In the genomic region with DNA sequence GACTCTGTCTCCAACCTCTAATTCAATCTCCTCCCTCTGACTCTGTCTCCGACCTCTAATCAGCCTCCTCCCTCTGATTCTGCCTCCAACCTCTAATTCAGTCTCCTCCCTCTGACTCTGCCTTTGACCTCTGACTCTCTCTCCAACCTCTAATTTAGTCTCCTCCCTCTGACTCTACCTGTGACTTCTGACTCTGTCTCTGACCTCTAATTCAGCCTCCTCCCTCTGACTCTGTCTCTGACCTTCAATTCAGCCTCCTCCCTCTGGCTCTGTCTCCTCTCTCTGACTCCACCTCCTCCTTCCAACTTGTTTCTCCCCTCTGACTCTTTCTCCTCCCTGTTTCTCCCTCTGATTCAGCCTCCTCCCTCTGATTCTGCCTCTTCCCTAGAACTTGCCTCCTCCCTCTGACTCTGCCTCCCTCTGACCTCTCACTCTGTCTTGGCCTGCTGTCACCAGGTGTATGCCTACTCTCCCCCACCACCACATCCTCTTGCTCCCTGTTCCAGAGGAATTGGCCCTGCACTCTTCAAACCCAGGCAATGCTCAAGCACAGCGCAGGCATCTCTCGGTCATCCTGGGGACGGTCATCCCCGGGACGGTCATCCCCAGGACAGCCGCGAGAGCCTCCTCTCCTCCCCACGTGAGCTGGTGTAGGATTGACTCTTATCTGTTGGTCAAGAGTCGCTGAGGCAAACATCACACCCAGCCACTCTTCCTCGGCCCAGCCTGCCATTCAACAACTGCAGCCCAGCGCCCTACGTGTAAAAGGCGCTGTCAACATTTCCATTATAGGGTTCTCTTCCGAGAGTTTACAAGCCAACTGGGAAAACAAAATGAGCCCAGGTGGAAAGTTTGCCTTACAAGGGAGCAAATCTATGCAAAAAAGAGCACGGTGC, we compare ENCODE assay signal across 17 cellular contexts.
DNase-seq lines count a peak whose midpoint lies in the region; ATAC-seq, FAIRE-seq and TF ChIP-seq lines count a peak whose summit lies in the region.
"Had no signal": no experiment of that assay in that cellular context is flagged by ENCODE, and none has a peak within 500 bp of the region (broad histone marks: within the 10 kb centered on the region; RNA-seq: fewer than 3 reads in every experiment).

No MANE protein-coding gene starts in this region.

- TF ChIP-seq EP300 in A549 (IDR thresholded peaks at IDR 0.05): no peak

- H3K4me3 ChIP-seq in A549: no peak overlapping the region
- H3K4me3 ChIP-seq: HAP-1, hepatocyte, pancreas, skin epidermis, transverse colon had no signal

- H3K27me3 Mint-ChIP-seq in brain: peaks cover 15% of the 10 kb centered on the region

- ATAC-seq in A549: no peak
- no peak for ATAC-seq in GM21381 (IDR thresholded peaks at IDR 0.05; ENCODE audit: unreplicated experiment)
- ATAC-seq in HG03342 (IDR thresholded peaks at IDR 0.05; ENCODE audit: unreplicated experiment): no peak
- ATAC-seq: CD8-positive, alpha-beta T cell; pancreas had no signal

- POLR2A ChIA-PET in A549 (lab: Yijun Ruan, JAX): no interaction called here

- H3K36me3 Mint-ChIP-seq in brain: no peaks in the 10 kb centered on the region
- H3K36me3 Mint-ChIP-seq: CD8-positive, alpha-beta T cell had no signal

- peak; percentile 74 for DNase-seq in NCI-H2107 treated with DMSO at 0.1 percent for 48 hours (lab: John Stamatoyannopoulos, UW; ENCODE audit: unreplicated experiment)
- DNase-seq in NCI-H2107 (lab: John Stamatoyannopoulos, UW): no peak
- DNase-seq in A549 (ENCODE audit: low read depth in 1 of 2, low spot score in 1 of 2): no peak
- DNase-seq in NCI-H1930 (lab: John Stamatoyannopoulos, UW): peak; percentile 53 to 84
- no peak for DNase-seq in AG08396 (ENCODE audit: low spot score)
- DNase-seq: CD8-positive, alpha-beta T cell; effector CD8-positive, alpha-beta T cell; IMR-90; pancreas; transverse colon had no signal

- no peak for TF ChIP-seq POLR2A in A549 (IDR thresholded peaks at IDR 0.05; ENCODE audit: low read length)

- no peak for FAIRE-seq in A549 (lab: Jason Lieb, UNC)
- FAIRE-seq: A204.1, pancreas had no signal

- H3K9me3 ChIP-seq in A549: no peaks in the 10 kb centered on the region
- H3K9me3 ChIP-seq: HAP-1, pancreas, transverse colon had no signal

- H3K4me1 ChIP-seq in A549: peaks cover 13% of the 10 kb centered on the region
- H3K4me1 ChIP-seq: HAP-1, transverse colon had no signal

- no peak overlapping the region for H3K27ac ChIP-seq in A549
- H3K27ac ChIP-seq: hepatocyte, pancreas, transverse colon had no signal

- no peak for TF ChIP-seq RAD21 in A549 (conservative IDR thresholded peaks at IDR 0.05 in 1 of 2, IDR thresholded peaks at IDR 0.05 in 1 of 2)

- TF ChIP-seq CTCF in A549 (IDR thresholded peaks at IDR 0.05) (no peak), brain (conservative IDR thresholded peaks at IDR 0.05) (no peak)

- CTCF ChIA-PET in A549 (lab: Yijun Ruan, JAX): interaction anchor here (1.8 kb wide), 1 partner anchor 13 kb away, joined by 5 read pairs; no protein-coding TSS in a partner anchor

- no peak overlapping the region for H3K4me2 ChIP-seq in A549
- H3K4me2 ChIP-seq: hepatocyte had no signal

- H3K9me3 Mint-ChIP-seq in brain: peaks cover 0 to 3% (median 0%) of the 10 kb centered on the region in 5 experiments
- H3K9me3 Mint-ChIP-seq: CD8-positive, alpha-beta T cell had no signal

- peak overlapping the region in 4 of 5 experiments; percentile 14 to 50 (median 22) for H3K27ac Mint-ChIP-seq in brain
- H3K27ac Mint-ChIP-seq: CD8-positive, alpha-beta T cell had no signal

- WGBS in A549 (ENCODE audit: missing lambda C conversion rate): 88% methylated on average over 16 of the region's 16 CpGs

- peaks cover 22% of the 10 kb centered on the region for H3K4me1 Mint-ChIP-seq in brain

- no peak overlapping the region for H3K4me3 Mint-ChIP-seq in brain
- H3K4me3 Mint-ChIP-seq: CD8-positive, alpha-beta T cell had no signal

TF ChIP-seq in A549, 52 proteins besides CTCF, POLR2A, EP300 and RAD21:
- no peak for TF ChIP-seq SREBF2 (IDR thresholded peaks at IDR 0.05)
- TF ChIP-seq CHD2 (IDR thresholded peaks at IDR 0.05; ENCODE audit: low read length, partially characterized antibody): no peak
- peak; percentile 15 for TF ChIP-seq ZFP36 (IDR thresholded peaks at IDR 0.05; ENCODE audit: borderline replicate concordance, partially characterized antibody)

Comparison
In these comparisons a context has a peak if more than half of its experiments do, and no peak if none do; other contexts are left out.
1. DNase-seq: peak in NCI-H2107 treated with DMSO at 0.1 percent for 48 hours (single experiment) and NCI-H1930 (2 of 2); none in NCI-H2107 (single experiment), A549 (0 of 2) and AG08396 (single experiment).